ENCODE assay signal across 9 cellular contexts in genomic region chr14:32933943-32934890, GRCh38. TPM values are rescaled to one million over a fixed set of nuclear protein-coding genes. Genes with fewer than 3 reads are reported as not detected.
DNase-seq lines count a peak whose midpoint lies in the region; ATAC-seq and TF ChIP-seq lines count a peak whose summit lies in the region.
"Had no signal": no experiment of that assay in that cellular context is flagged by ENCODE, and none has a peak within 500 bp of the region (broad histone marks: within the 10 kb centered on the region; RNA-seq: fewer than 3 reads in every experiment).

No MANE protein-coding gene starts in this region.

- no peaks in the 10 kb centered on the region for H3K9me3 Mint-ChIP-seq in activated CD4-positive, alpha-beta T cell treated with anti-CD3 and anti-CD28 coated beads, Interleukin-2, amount 10 ng/mL, durations not matched to agents 24 days and 14 days
- no peaks in the 10 kb centered on the region for H3K9me3 Mint-ChIP-seq in osteocyte (ENCODE audit: unreplicated experiment)
- H3K9me3 Mint-ChIP-seq: activated B cell treated with CpG ODN at 0.5 μM for 24 hours had no signal

- intact Hi-C loops in activated CD4-positive, alpha-beta T cell treated with anti-CD3 and anti-CD28 coated beads, Interleukin-2, amount 10 ng/mL, durations not matched to agents 24 days and 14 days (cut with micrococcal nuclease): no loop called here

- TF ChIP-seq CTCF in osteocyte (IDR thresholded peaks at IDR 0.05): no peak

- no peak overlapping the region for H3K27ac Mint-ChIP-seq in activated CD4-positive, alpha-beta T cell treated with anti-CD3 and anti-CD28 coated beads, Interleukin-2, amount 10 ng/mL, durations not matched to agents 24 days and 14 days
- no peak overlapping the region for H3K27ac Mint-ChIP-seq in osteocyte (ENCODE audit: unreplicated experiment)
- H3K27ac Mint-ChIP-seq: activated B cell treated with CpG ODN at 0.5 μM for 24 hours had no signal

- peaks cover 60% of the 10 kb centered on the region for H3K27me3 Mint-ChIP-seq in activated CD4-positive, alpha-beta T cell treated with anti-CD3 and anti-CD28 coated beads, Interleukin-2, amount 10 ng/mL, durations not matched to agents 24 days and 14 days
- peaks cover 75% of the 10 kb centered on the region for H3K27me3 Mint-ChIP-seq in osteocyte (ENCODE audit: unreplicated experiment)

- H3K36me3 Mint-ChIP-seq in activated CD4-positive, alpha-beta T cell treated with anti-CD3 and anti-CD28 coated beads, Interleukin-2, amount 10 ng/mL, durations not matched to agents 24 days and 14 days (ENCODE audit: low read depth): peaks cover 2% of the 10 kb centered on the region
- no peaks in the 10 kb centered on the region for H3K36me3 Mint-ChIP-seq in osteocyte (ENCODE audit: unreplicated experiment)

- no peak for ATAC-seq in GM19467 (IDR thresholded peaks at IDR 0.05; ENCODE audit: unreplicated experiment)
- no peak for ATAC-seq in GM19351 (IDR thresholded peaks at IDR 0.05; ENCODE audit: unreplicated experiment)

- H3K4me1 Mint-ChIP-seq in activated CD4-positive, alpha-beta T cell treated with anti-CD3 and anti-CD28 coated beads, Interleukin-2, amount 10 ng/mL, durations not matched to agents 24 days and 14 days: peaks cover 5% of the 10 kb centered on the region
- peaks cover 22% of the 10 kb centered on the region for H3K4me1 Mint-ChIP-seq in osteocyte (ENCODE audit: unreplicated experiment)

- no peak for DNase-seq in activated CD4-positive, alpha-beta T cell treated with anti-CD3 and anti-CD28 coated beads, Interleukin-2, amount 10 ng/mL, durations not matched to agents 24 days and 14 days
- DNase-seq in activated CD4-positive, alpha-beta T cell treated with anti-CD3 and anti-CD28 coated beads for 1 hour: no peak
- DNase-seq in SHP77 (lab: John Stamatoyannopoulos, UW) (peak; percentile 52 to 82), glomerular visceral epithelial cell (ENCODE audit: extremely low spot score) (peak; percentile 13), osteocyte (ENCODE audit: extremely low spot score, unreplicated experiment) (no peak)
- no peak for DNase-seq in stimulated activated CD4-positive, alpha-beta T cell treated with anti-CD3 and anti-CD28 coated beads, Interleukin-4, amount 100 ng/mL, for 24 hours
- DNase-seq: activated B cell treated with CpG ODN at 0.5 μM for 24 hours had no signal

- H3K4me3 Mint-ChIP-seq in activated CD4-positive, alpha-beta T cell treated with anti-CD3 and anti-CD28 coated beads, Interleukin-2, amount 10 ng/mL, durations not matched to agents 24 days and 14 days: peak overlapping the region; percentile 44
- peak overlapping the region; percentile 74 for H3K4me3 Mint-ChIP-seq in osteocyte (ENCODE audit: unreplicated experiment)
- H3K4me3 Mint-ChIP-seq: activated B cell treated with CpG ODN at 0.5 μM for 24 hours had no signal

RNA-seq across cellular contexts. Expression of gene NPAS3, which starts 4.5 kb away (rescaled TPM):
- not detected in 2 replicates for total RNA-seq in activated CD4-positive, alpha-beta T cell treated with anti-CD3 and anti-CD28 coated beads, Interleukin-2, amount 10 ng/mL, durations not matched to agents 24 days and 14 days
- total RNA-seq in osteocyte: 2.4 and 3.3 TPM in 2 replicates
- total RNA-seq: activated B cell treated with CpG ODN at 0.5 μM for 24 hours had no signal

Comparison
In these comparisons a context has a peak if more than half of its experiments do, and no peak if none do; other contexts are left out.
1. DNase-seq: peak in SHP77 (2 of 2) and glomerular visceral epithelial cell (single experiment); none in activated CD4-positive, alpha-beta T cell treated with anti-CD3 and anti-CD28 coated beads, Interleukin-2, amount 10 ng/mL, durations not matched to agents 24 days and 14 days (single experiment), activated CD4-positive, alpha-beta T cell treated with anti-CD3 and anti-CD28 coated beads for 1 hour (single experiment), osteocyte (single experiment) and stimulated activated CD4-positive, alpha-beta T cell treated with anti-CD3 and anti-CD28 coated beads, Interleukin-4, amount 100 ng/mL, for 24 hours (single experiment).